8 cellular contexts compared by ENCODE assay signal in the genomic region with DNA sequence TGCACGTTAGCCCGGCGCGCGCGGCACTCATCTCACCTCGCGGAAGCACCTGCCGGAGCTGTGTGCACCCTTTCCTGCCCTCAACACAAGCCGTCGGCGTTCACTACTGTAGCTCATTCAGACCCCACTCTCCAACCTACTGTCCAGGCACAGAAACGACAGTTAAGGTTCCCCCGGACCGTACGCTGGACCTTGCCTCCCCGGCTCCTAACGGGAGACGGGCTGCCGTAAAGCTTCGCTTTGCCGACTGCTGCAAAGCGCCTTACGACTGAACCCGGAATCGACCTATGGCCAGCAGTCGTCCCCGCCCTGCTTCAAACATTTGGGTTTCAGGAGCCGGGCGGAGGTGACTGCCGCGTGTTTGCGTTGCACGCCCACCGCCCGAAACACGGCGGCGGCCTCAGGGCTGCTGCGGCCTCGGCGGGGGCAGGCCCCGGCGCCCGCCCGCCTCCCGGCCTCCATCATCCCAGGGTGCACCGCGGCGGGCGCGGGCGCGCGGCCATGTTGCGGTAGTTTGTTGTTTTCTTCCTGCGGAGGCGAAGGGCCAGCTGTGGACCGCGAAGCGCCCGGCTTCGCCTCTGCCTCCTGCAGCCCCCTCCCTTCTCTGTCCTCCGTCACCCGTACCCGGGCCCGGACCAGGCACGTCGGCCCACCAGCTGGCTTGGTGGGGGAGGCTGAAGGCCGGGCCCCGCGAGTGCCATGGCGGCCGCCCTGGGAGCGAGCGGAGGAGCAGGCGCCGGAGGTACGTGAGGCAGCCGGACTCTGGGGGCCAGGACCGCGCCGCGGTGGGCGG. TPM values are rescaled to one million over a fixed set of nuclear protein-coding genes. Genes with fewer than 3 reads are reported as not detected.
DNase-seq lines count a peak whose midpoint lies in the region; ATAC-seq and TF ChIP-seq lines count a peak whose summit lies in the region.

Gene RBM33, plus strand, starts transcription at position 484 of the 793 bp plus-strand sequence. Its CDS starts 216 bp downstream, at position 700.

- CTCF ChIA-PET in naive thymus-derived CD4-positive, alpha-beta T cell (lab: Charles Lee), result no interaction called here

- H3K9me3 Mint-ChIP-seq in activated T-helper 1 cell treated with anti-CD3 and anti-CD28 coated beads, Interleukin-12 subunit alpha, Interleukin-12 subunit beta, Interleukin-2, Interleukin-4 antibody, amounts not matched to agents 30 ng/mL and 10 ng/mL and 1 ng/mL, durations not matched to agents 14 hours and 24 hours and 36 hours, result peaks cover 14% of the 10 kb centered on the region
- H3K9me3 Mint-ChIP-seq in naive thymus-derived CD4-positive, alpha-beta T cell, result peaks cover 0 to 22% (median 8%) of the 10 kb centered on the region in 11 donors
- H3K9me3 Mint-ChIP-seq in stimulated activated memory B cell treated with anti-CD40 and anti-IgM and Interleukin-4, amounts not matched to agents 10 μg/mL and 1 μg/mL and 100 μg/mL, for 72 hours, result peaks cover 11% of the 10 kb centered on the region

- peaks cover 44% of the 10 kb centered on the region for H3K36me3 ChIP-seq in DND-41 (ENCODE audit: insufficient read depth, low read length)
- H3K36me3 ChIP-seq in KMS-11 (ENCODE audit: insufficient read depth), result peaks cover 12% of the 10 kb centered on the region
- peaks cover 4% of the 10 kb centered on the region for H3K36me3 ChIP-seq in fibroblast of lung (ENCODE audit: control insufficient read depth, insufficient read depth, low read length)
- peaks cover 0 to 20% (median 7%) of the 10 kb centered on the region in 3 experiments for H3K36me3 ChIP-seq in naive thymus-derived CD4-positive, alpha-beta T cell (ENCODE audit: control insufficient read depth in 2 of 3, insufficient read depth in 3 of 3, low read length in 3 of 3)

- H2AFZ ChIP-seq in DND-41 (ENCODE audit: low read depth, low read length), result peak within 1 kb of the TSS; percentile 99
- peak within 1 kb of the TSS; percentile 75 for H2AFZ ChIP-seq in KMS-11 (ENCODE audit: low read depth)
- H2AFZ ChIP-seq in fibroblast of lung (ENCODE audit: low read length), result peak within 1 kb of the TSS; percentile 100

- H4K20me1 ChIP-seq in DND-41 (ENCODE audit: insufficient read depth, low read length) (peaks cover 26% of the 10 kb centered on the region; the same call in 1 of the 2 replicates), KMS-11 (ENCODE audit: insufficient read depth) (no peaks in the 10 kb centered on the region), fibroblast of lung (ENCODE audit: control insufficient read depth, extremely low read depth, insufficient read depth, low read length) (no peaks in the 10 kb centered on the region)

- peak within 1 kb of the TSS; percentile 76 for H3K4me2 ChIP-seq in DND-41 (ENCODE audit: insufficient read depth, low read length)
- H3K4me2 ChIP-seq in KMS-11, result peak within 1 kb of the TSS; percentile 86
- H3K4me2 ChIP-seq in fibroblast of lung (ENCODE audit: extremely low read depth, insufficient read depth, low read length), result peak within 1 kb of the TSS; percentile 97

- H3K9me3 ChIP-seq in DND-41 (ENCODE audit: insufficient read depth, low read length, severe bottlenecking) (peaks cover 7% of the 10 kb centered on the region), fibroblast of lung (ENCODE audit: control insufficient read depth, insufficient read depth, low read depth, low read length) (no peaks in the 10 kb centered on the region)
- H3K9me3 ChIP-seq in naive thymus-derived CD4-positive, alpha-beta T cell (ENCODE audit: control insufficient read depth in 2 of 3, low read length in 3 of 3), result peaks cover 0 to 7% (median 0%) of the 10 kb centered on the region in 3 experiments

- H3K4me3 ChIP-seq in DND-41 (ENCODE audit: low read depth in 1 of 2, low read length in 2 of 2) (peak within 1 kb of the TSS; percentile 77 to 95), KMS-11 (IDR thresholded peaks at IDR 0.05; ENCODE audit: insufficient read depth, low read depth, low read length) (peak within 1 kb of the TSS; percentile 55), fibroblast of lung (replicated peaks in 1 of 4; ENCODE audit: control extremely low read depth in 1 of 4, insufficient read depth in 1 of 4, low read depth in 3 of 4, low read length in 4 of 4) (peak within 1 kb of the TSS; percentile 94 to 98 (median 96))
- H3K4me3 ChIP-seq in naive thymus-derived CD4-positive, alpha-beta T cell (ENCODE audit: low read length), result peak within 1 kb of the TSS; percentile 99

- no peak for TF ChIP-seq CTCF in DND-41 (IDR thresholded peaks at IDR 0.05; ENCODE audit: borderline replicate concordance, extremely low read depth, low read length, poor library complexity, severe bottlenecking)
- TF ChIP-seq CTCF in KMS-11 (conservative IDR thresholded peaks at IDR 0.05; ENCODE audit: low read depth, low read length), result no peak
- no peak for TF ChIP-seq CTCF in fibroblast of lung (conservative IDR thresholded peaks at IDR 0.05 in 1 of 2, IDR thresholded peaks at IDR 0.05 in 1 of 2; ENCODE audit: low read depth in 1 of 2, low read length in 2 of 2)

- POLR2A ChIA-PET in naive thymus-derived CD4-positive, alpha-beta T cell (lab: Charles Lee), result interaction anchor here (0.7 to 2.0 kb wide), 6 partner anchors 12 to 731 kb away, joined by 3 to 5 read pairs (median 3); no protein-coding TSS in a partner anchor

- DNase-seq in DND-41 (peak; percentile 82), RPMI7951 (ENCODE audit: low read depth) (peak; percentile 84), fibroblast of lung (ENCODE audit: low read depth in 2 of 2) (peak; percentile 86 to 88)
- peak; percentile 78 for DNase-seq in activated T-helper 1 cell treated with anti-CD3 and anti-CD28 coated beads, Interleukin-12 subunit alpha, Interleukin-12 subunit beta, Interleukin-2, Interleukin-4 antibody, amounts not matched to agents 30 ng/mL and 10 ng/mL and 1 ng/mL, durations not matched to agents 14 hours and 24 hours and 36 hours (ENCODE audit: low spot score)
- DNase-seq in naive thymus-derived CD4-positive, alpha-beta T cell, result peak; percentile 74 to 91 (median 84)

- peak within 1 kb of the TSS; percentile 85 for H3K9ac ChIP-seq in DND-41 (ENCODE audit: low read depth, low read length)
- peak within 1 kb of the TSS; percentile 99 for H3K9ac ChIP-seq in KMS-11
- H3K9ac ChIP-seq in fibroblast of lung (ENCODE audit: insufficient read depth, low read length), result peak within 1 kb of the TSS; percentile 99

- peaks cover 41% of the 10 kb centered on the region for H3K4me1 Mint-ChIP-seq in activated T-helper 1 cell treated with anti-CD3 and anti-CD28 coated beads, Interleukin-12 subunit alpha, Interleukin-12 subunit beta, Interleukin-2, Interleukin-4 antibody, amounts not matched to agents 30 ng/mL and 10 ng/mL and 1 ng/mL, durations not matched to agents 14 hours and 24 hours and 36 hours (ENCODE audit: low read depth)
- H3K4me1 Mint-ChIP-seq in naive thymus-derived CD4-positive, alpha-beta T cell, result peaks cover 30 to 58% (median 49%) of the 10 kb centered on the region in 7 donors
- H3K4me1 Mint-ChIP-seq in stimulated activated memory B cell treated with anti-CD40 and anti-IgM and Interleukin-4, amounts not matched to agents 10 μg/mL and 1 μg/mL and 100 μg/mL, for 72 hours, result peaks cover 47% of the 10 kb centered on the region

- H3K4me3 Mint-ChIP-seq in activated T-helper 1 cell treated with anti-CD3 and anti-CD28 coated beads, Interleukin-12 subunit alpha, Interleukin-12 subunit beta, Interleukin-2, Interleukin-4 antibody, amounts not matched to agents 30 ng/mL and 10 ng/mL and 1 ng/mL, durations not matched to agents 14 hours and 24 hours and 36 hours, result peak within 1 kb of the TSS; percentile 99
- H3K4me3 Mint-ChIP-seq in naive thymus-derived CD4-positive, alpha-beta T cell, result peak within 1 kb of the TSS; percentile 94 to 100 (median 99)
- peak within 1 kb of the TSS; percentile 96 for H3K4me3 Mint-ChIP-seq in stimulated activated memory B cell treated with anti-CD40 and anti-IgM and Interleukin-4, amounts not matched to agents 10 μg/mL and 1 μg/mL and 100 μg/mL, for 72 hours

- no peaks in the 10 kb centered on the region for H3K27me3 Mint-ChIP-seq in activated T-helper 1 cell treated with anti-CD3 and anti-CD28 coated beads, Interleukin-12 subunit alpha, Interleukin-12 subunit beta, Interleukin-2, Interleukin-4 antibody, amounts not matched to agents 30 ng/mL and 10 ng/mL and 1 ng/mL, durations not matched to agents 14 hours and 24 hours and 36 hours (ENCODE audit: insufficient read depth)
- H3K27me3 Mint-ChIP-seq in naive thymus-derived CD4-positive, alpha-beta T cell, result peaks cover 0 to 2% (median 0%) of the 10 kb centered on the region in 5 donors
- H3K27me3 Mint-ChIP-seq in stimulated activated memory B cell treated with anti-CD40 and anti-IgM and Interleukin-4, amounts not matched to agents 10 μg/mL and 1 μg/mL and 100 μg/mL, for 72 hours, result no peaks in the 10 kb centered on the region

- H3K79me2 ChIP-seq in DND-41 (ENCODE audit: insufficient read depth, low read length), result peaks cover 62% of the 10 kb centered on the region
- H3K79me2 ChIP-seq in KMS-11 (ENCODE audit: insufficient read depth, low read depth), result peaks cover 61% of the 10 kb centered on the region
- peaks cover 49% of the 10 kb centered on the region for H3K79me2 ChIP-seq in fibroblast of lung (ENCODE audit: control insufficient read depth, insufficient read depth, low read length)

- no peaks in the 10 kb centered on the region for H3K27me3 ChIP-seq in DND-41 (ENCODE audit: insufficient read depth, low read length, poor library complexity)
- H3K27me3 ChIP-seq in KMS-11 (ENCODE audit: insufficient read depth, low read depth), result no peaks in the 10 kb centered on the region
- no peaks in the 10 kb centered on the region for H3K27me3 ChIP-seq in fibroblast of lung (ENCODE audit: control insufficient read depth, insufficient read depth, low read length)
- no peaks in the 10 kb centered on the region for H3K27me3 ChIP-seq in naive thymus-derived CD4-positive, alpha-beta T cell (ENCODE audit: control insufficient read depth in 2 of 2, insufficient read depth in 2 of 2, low read length in 2 of 2)

- ATAC-seq in DND-41 (ENCODE audit: insufficient read depth, low read depth), result peak; percentile 83
- peak; percentile 77 for ATAC-seq in GM21786 (IDR thresholded peaks at IDR 0.05; ENCODE audit: unreplicated experiment)
- peak; percentile 90 for ATAC-seq in naive thymus-derived CD4-positive, alpha-beta T cell
- ATAC-seq in stimulated activated memory B cell treated with anti-CD40 and anti-IgM and Interleukin-4, amounts not matched to agents 10 μg/mL and 1 μg/mL and 100 μg/mL, for 72 hours, result peak; percentile 93

- peak within 1 kb of the TSS; percentile 99 for H3K27ac Mint-ChIP-seq in activated T-helper 1 cell treated with anti-CD3 and anti-CD28 coated beads, Interleukin-12 subunit alpha, Interleukin-12 subunit beta, Interleukin-2, Interleukin-4 antibody, amounts not matched to agents 30 ng/mL and 10 ng/mL and 1 ng/mL, durations not matched to agents 14 hours and 24 hours and 36 hours
- H3K27ac Mint-ChIP-seq in naive thymus-derived CD4-positive, alpha-beta T cell, result peak within 1 kb of the TSS; percentile 94 to 100 (median 99)
- H3K27ac Mint-ChIP-seq in stimulated activated memory B cell treated with anti-CD40 and anti-IgM and Interleukin-4, amounts not matched to agents 10 μg/mL and 1 μg/mL and 100 μg/mL, for 72 hours, result peak within 1 kb of the TSS; percentile 92

- intact Hi-C loops in activated T-helper 1 cell treated with anti-CD3 and anti-CD28 coated beads, Interleukin-12 subunit alpha, Interleukin-12 subunit beta, Interleukin-2, Interleukin-4 antibody, amounts not matched to agents 30 ng/mL and 10 ng/mL and 1 ng/mL, durations not matched to agents 14 hours and 24 hours and 36 hours (cut with micrococcal nuclease), result loop anchor here (1.0 to 10.0 kb wide), 12 partner anchors 16 to 1850 kb away; partner anchors contain the start of genes LMBR1, PAXIP1 and UBE3C
- intact Hi-C loops in naive thymus-derived CD4-positive, alpha-beta T cell (cut with micrococcal nuclease), result loop anchor here (1.0 to 10.0 kb wide), 6 partner anchors 40 to 1493 kb away; partner anchors contain the start of genes UBE3C (in 2 of the 2), INSIG1 (in 1 of the 2) and RNF32 (in 1 of the 2)

- H3K4me1 ChIP-seq in DND-41 (ENCODE audit: insufficient read depth, low read length) (peaks cover 31% of the 10 kb centered on the region), KMS-11 (ENCODE audit: low read depth, poor library complexity, severe bottlenecking) (peaks cover 31% of the 10 kb centered on the region), fibroblast of lung (ENCODE audit: control insufficient read depth, extremely low read depth, insufficient read depth, low read length) (peaks cover 2% of the 10 kb centered on the region)
- H3K4me1 ChIP-seq in naive thymus-derived CD4-positive, alpha-beta T cell (ENCODE audit: control insufficient read depth in 2 of 2, insufficient read depth in 2 of 2, low read length in 2 of 2), result peaks cover 22 to 27% of the 10 kb centered on the region in 2 donors

- H3K27ac ChIP-seq in DND-41 (ENCODE audit: low read length), result peak within 1 kb of the TSS; percentile 97
- peak within 1 kb of the TSS; percentile 97 for H3K27ac ChIP-seq in KMS-11
- H3K27ac ChIP-seq in fibroblast of lung (ENCODE audit: insufficient read depth, low read length), result peak within 1 kb of the TSS; percentile 96
- H3K27ac ChIP-seq in naive thymus-derived CD4-positive, alpha-beta T cell (ENCODE audit: low read depth, low read length), result peak within 1 kb of the TSS; percentile 98

- H3K36me3 Mint-ChIP-seq in activated T-helper 1 cell treated with anti-CD3 and anti-CD28 coated beads, Interleukin-12 subunit alpha, Interleukin-12 subunit beta, Interleukin-2, Interleukin-4 antibody, amounts not matched to agents 30 ng/mL and 10 ng/mL and 1 ng/mL, durations not matched to agents 14 hours and 24 hours and 36 hours (ENCODE audit: low read depth), result peaks cover 64% of the 10 kb centered on the region
- H3K36me3 Mint-ChIP-seq in naive thymus-derived CD4-positive, alpha-beta T cell, result peaks cover 31 to 60% (median 46%) of the 10 kb centered on the region in 5 donors
- H3K36me3 Mint-ChIP-seq in stimulated activated memory B cell treated with anti-CD40 and anti-IgM and Interleukin-4, amounts not matched to agents 10 μg/mL and 1 μg/mL and 100 μg/mL, for 72 hours, result peaks cover 58% of the 10 kb centered on the region

RNA-seq across cellular contexts. Expression of gene RBM33, which starts in this region (rescaled TPM):
- total RNA-seq in RPMI7951 (2014; rRNA removed; shearing (Covaris generic)), result 11.6 and 12.7 TPM in 2 replicates
- 75.2 and 78.9 TPM in 2 replicates for total RNA-seq in activated T-helper 1 cell treated with anti-CD3 and anti-CD28 coated beads, Interleukin-12 subunit alpha, Interleukin-12 subunit beta, Interleukin-2, Interleukin-4 antibody, amounts not matched to agents 30 ng/mL and 10 ng/mL and 1 ng/mL, durations not matched to agents 14 hours and 24 hours and 36 hours
- 18.7 and 33.2 TPM in 2 replicates for total RNA-seq in fibroblast of lung
- 6.9 and 8.2 TPM in 2 replicates for polyA plus RNA-seq in fibroblast of lung
- 9.9 and 10.6 TPM in 2 replicates for polyA plus RNA-seq in fibroblast of lung (2012)
- polyA minus RNA-seq in fibroblast of lung (ENCODE audit: low replicate concordance), result 10.2 and 20.0 TPM in 2 replicates
- 100 to 1,000 TPM in 4 of 5 experiments, 10 to 100 TPM in 1; 90.2 to 177 (median 164) TPM for total RNA-seq in naive thymus-derived CD4-positive, alpha-beta T cell
- polyA plus RNA-seq in naive thymus-derived CD4-positive, alpha-beta T cell, result 10 to 100 TPM; 43.7 to 78.8 TPM

Comparison
In these comparisons a context has a peak if more than half of its experiments do, and no peak if none do; other contexts are left out.
1. Peak in every context shown above with its lines: DNase-seq, ATAC-seq, H3K4me3 ChIP-seq and H3K27ac ChIP-seq.